ENCODE assay signal across 19 cellular contexts in the genomic region with DNA sequence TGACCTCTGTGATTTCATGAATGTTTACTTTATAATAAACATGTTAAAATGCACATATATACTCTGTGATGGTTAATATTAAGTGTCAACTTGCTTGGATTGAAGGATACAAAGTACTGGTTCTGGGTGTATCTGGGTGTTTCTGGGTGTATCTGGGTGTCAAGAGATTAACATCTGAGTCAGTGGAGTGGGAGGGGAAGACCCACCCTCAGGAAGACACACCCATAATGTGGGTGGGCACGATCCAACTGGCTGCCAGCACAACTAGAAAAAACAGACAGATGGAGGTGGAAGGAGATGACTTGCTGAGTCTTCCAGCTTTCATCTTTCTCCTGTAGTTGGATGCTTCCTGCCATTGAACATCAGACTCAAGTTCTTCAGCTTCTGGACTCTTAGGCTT. TPM values are rescaled to one million over a fixed set of nuclear protein-coding genes. Genes with fewer than 3 reads are reported as not detected.
DNase-seq lines count a peak whose midpoint lies in the region; ATAC-seq and TF ChIP-seq lines count a peak whose summit lies in the region.
"Had no signal": no experiment of that assay in that cellular context is flagged by ENCODE, and none has a peak within 500 bp of the region (broad histone marks: within the 10 kb centered on the region; RNA-seq: fewer than 3 reads in every experiment).

No MANE protein-coding gene starts in this region.

- H3K4me1 ChIP-seq in breast epithelium = no peaks in the 10 kb centered on the region
- H3K4me1 ChIP-seq: BLaER1 had no signal

- H3K9me3 Mint-ChIP-seq in MCF 10A (ENCODE audit: unreplicated experiment) (peaks cover 7% of the 10 kb centered on the region), CD14-positive monocyte (peaks cover 7 to 22% (median 14%) of the 10 kb centered on the region in 7 donors), Calu3 (ENCODE audit: low read depth, unreplicated experiment) (peaks cover 5% of the 10 kb centered on the region)
- H3K9me3 Mint-ChIP-seq in T-helper 2 cell treated with Interferon-gamma antibody and Interleukin-4, amounts not matched to agents 5 μg/mL and 100 μg/mL, for 36 hours = peaks cover 47% of the 10 kb centered on the region
- H3K9me3 Mint-ChIP-seq: CD8-positive, alpha-beta T cell had no signal

- H3K27ac Mint-ChIP-seq in MCF 10A (ENCODE audit: low read depth, unreplicated experiment) (peak overlapping the region; percentile 51), CD14-positive monocyte (no peak overlapping the region), Calu3 (ENCODE audit: unreplicated experiment) (no peak overlapping the region)
- H3K27ac Mint-ChIP-seq in T-helper 2 cell treated with Interferon-gamma antibody and Interleukin-4, amounts not matched to agents 5 μg/mL and 100 μg/mL, for 36 hours = no peak overlapping the region
- H3K27ac Mint-ChIP-seq: CD8-positive, alpha-beta T cell had no signal

- no peaks in the 10 kb centered on the region for H3K27me3 ChIP-seq in breast epithelium
- H3K27me3 ChIP-seq: BLaER1 had no signal

- ATAC-seq in esophagus mucosa (peak; percentile 100), HG03469 (IDR thresholded peaks at IDR 0.05; ENCODE audit: unreplicated experiment) (no peak), GM21390 (IDR thresholded peaks at IDR 0.05; ENCODE audit: unreplicated experiment) (no peak)
- ATAC-seq: CD8-positive, alpha-beta T cell; SK-N-SH treated with all-trans-retinoic acid at 6 μM for 48 hours had no signal

- BruUV-seq in MCF 10A (replicated peaks; lab: Mats Ljungman, UMichigan) (no TSS peak), Calu3 (replicated peaks; lab: Mats Ljungman, UMichigan) (no TSS peak)

- TF ChIP-seq POLR2A in breast epithelium (IDR thresholded peaks at IDR 0.05) = no peak

- peaks cover 10% of the 10 kb centered on the region for H3K36me3 ChIP-seq in breast epithelium

- H3K4me3 Mint-ChIP-seq in MCF 10A (ENCODE audit: unreplicated experiment) = no peak overlapping the region
- H3K4me3 Mint-ChIP-seq in T-helper 2 cell treated with Interferon-gamma antibody and Interleukin-4, amounts not matched to agents 5 μg/mL and 100 μg/mL, for 36 hours = peak overlapping the region; percentile 18
- no peak overlapping the region for H3K4me3 Mint-ChIP-seq in CD14-positive monocyte
- no peak overlapping the region for H3K4me3 Mint-ChIP-seq in Calu3 (ENCODE audit: low read depth, unreplicated experiment)
- H3K4me3 Mint-ChIP-seq: CD8-positive, alpha-beta T cell had no signal

- H3K4me1 Mint-ChIP-seq in MCF 10A (ENCODE audit: insufficient read depth, unreplicated experiment) (no peaks in the 10 kb centered on the region), CD14-positive monocyte (no peaks in the 10 kb centered on the region), Calu3 (ENCODE audit: low read depth, unreplicated experiment) (no peaks in the 10 kb centered on the region)
- peaks cover 8% of the 10 kb centered on the region for H3K4me1 Mint-ChIP-seq in T-helper 2 cell treated with Interferon-gamma antibody and Interleukin-4, amounts not matched to agents 5 μg/mL and 100 μg/mL, for 36 hours (ENCODE audit: low read depth)

- POLR2A ChIA-PET in MCF 10A (lab: Yijun Ruan, JAX) = interaction anchor here (0.6 to 1.0 kb wide), 2 partner anchors 47 to 520 kb away, joined by 3 read pairs; no protein-coding TSS in a partner anchor

- intact Hi-C loops in MCF 10A (cut with micrococcal nuclease) = no loop called here
- intact Hi-C loops in breast epithelium (cut with DNase I; ENCODE audit: low total_unique reads) = no loop called here
- intact Hi-C loops in CD14-positive monocyte (cut with micrococcal nuclease) = no loop called here
- intact Hi-C loops in Calu3 (cut with micrococcal nuclease; ENCODE audit: unreplicated experiment) = no loop called here

- no peak overlapping the region for H3K4me3 ChIP-seq in breast epithelium
- H3K4me3 ChIP-seq: BLaER1 had no signal

- H3K36me3 Mint-ChIP-seq in MCF 10A (ENCODE audit: insufficient read depth, unreplicated experiment) = peaks cover 75% of the 10 kb centered on the region
- peaks cover 84% of the 10 kb centered on the region for H3K36me3 Mint-ChIP-seq in T-helper 2 cell treated with Interferon-gamma antibody and Interleukin-4, amounts not matched to agents 5 μg/mL and 100 μg/mL, for 36 hours (ENCODE audit: low read depth)
- H3K36me3 Mint-ChIP-seq in CD14-positive monocyte = peaks cover 80 to 84% of the 10 kb centered on the region in 2 donors
- H3K36me3 Mint-ChIP-seq in Calu3 (ENCODE audit: insufficient read depth, unreplicated experiment) = peaks cover 34% of the 10 kb centered on the region

- TF ChIP-seq CTCF in MCF 10A (IDR thresholded peaks at IDR 0.05; ENCODE audit: unreplicated experiment) (no peak), breast epithelium (IDR thresholded peaks at IDR 0.05) (no peak), CD14-positive monocyte (IDR thresholded peaks at IDR 0.05) (no peak), Calu3 (IDR thresholded peaks at IDR 0.05; ENCODE audit: unreplicated experiment) (no peak)

- H3K27me3 Mint-ChIP-seq in MCF 10A (ENCODE audit: insufficient read depth, unreplicated experiment) = no peaks in the 10 kb centered on the region
- no peaks in the 10 kb centered on the region for H3K27me3 Mint-ChIP-seq in T-helper 2 cell treated with Interferon-gamma antibody and Interleukin-4, amounts not matched to agents 5 μg/mL and 100 μg/mL, for 36 hours (ENCODE audit: low read depth)
- peaks cover 0 to 1% (median 0%) of the 10 kb centered on the region in 3 donors for H3K27me3 Mint-ChIP-seq in CD14-positive monocyte (ENCODE audit: low read depth in 3 of 3)
- H3K27me3 Mint-ChIP-seq in Calu3 (ENCODE audit: unreplicated experiment) = no peaks in the 10 kb centered on the region

- H3K9me3 ChIP-seq in breast epithelium = no peaks in the 10 kb centered on the region

- DNase-seq in MCF 10A (ENCODE audit: unreplicated experiment) (no peak), breast epithelium (ENCODE audit: low spot score in 2 of 2) (no peak), CD14-positive monocyte (ENCODE audit: low spot score) (no peak), Calu3 (no peak)
- DNase-seq in T-helper 2 cell treated with Interferon-gamma antibody and Interleukin-4, amounts not matched to agents 5 μg/mL and 100 μg/mL, for 36 hours (ENCODE audit: low spot score) = no peak
- DNase-seq: CD8-positive, alpha-beta T cell; Kasumi-1; MM.1S; NCI-H1092; NCI-H1694; NCI-H2081 treated with DMSO at 0.1 percent for 48 hours; NCI-H510A; NCI-H774; SIG-M5 had no signal

- CTCF ChIA-PET in MCF 10A (lab: Yijun Ruan, JAX) = interaction anchor here (1.4 kb wide), 1 partner anchor 10 kb away, joined by 4 read pairs; no protein-coding TSS in a partner anchor
- CTCF ChIA-PET in Calu3 (lab: Charles Lee) = no interaction called here

- no peak overlapping the region for H3K27ac ChIP-seq in breast epithelium
- H3K27ac ChIP-seq: BLaER1 had no signal

RNA-seq across cellular contexts. Expression of a gene that starts 11.9 kb away (rescaled TPM):
- total RNA-seq in MCF 10A (2022) (21.5 and 32.3 TPM in 2 replicates), breast epithelium (10 to 100 TPM; 16.7 to 17.9 (median 17.9) TPM), esophagus mucosa (33.7 TPM), Calu3 (2022) (59.0 and 72.1 TPM in 2 replicates)
- polyA plus RNA-seq in CD14-positive monocyte = 10 to 100 TPM; 20.9 to 23.0 TPM

RNA-seq across cellular contexts. Expression of a gene that starts 12.0 kb away (rescaled TPM):
- total RNA-seq in MCF 10A (2022) = 11.9 and 15.1 TPM in 2 replicates
- 1 to 10 TPM; 1.1 to 3.9 (median 2.3) TPM for total RNA-seq in breast epithelium
- total RNA-seq in esophagus mucosa = 10.4 TPM
- polyA plus RNA-seq in CD14-positive monocyte = 1 to 10 TPM; 1.6 to 1.8 TPM
- total RNA-seq in Calu3 (2022) = 28.1 and 38.0 TPM in 2 replicates

RNA-seq across cellular contexts. Expression of a gene that starts 46.2 kb away (rescaled TPM):
- total RNA-seq in MCF 10A (2022) (29.4 and 38.0 TPM in 2 replicates), breast epithelium (10 to 100 TPM; 68.1 to 99.9 (median 74.1) TPM), esophagus mucosa (30.1 TPM), Calu3 (2022) (34.3 and 36.0 TPM in 2 replicates)
- polyA plus RNA-seq in CD14-positive monocyte = 10 to 100 TPM; 66.2 to 75.8 TPM
